Comparison of ENCODE assay signal across 13 cellular contexts in genomic region chr1:41842282-41842681, GRCh38.
DNase-seq lines count a peak whose midpoint lies in the region; ATAC-seq and TF ChIP-seq lines count a peak whose summit lies in the region.
"Had no signal": no experiment of that assay in that cellular context is flagged by ENCODE, and none has a peak within 500 bp of the region (broad histone marks: within the 10 kb centered on the region; RNA-seq: fewer than 3 reads in every experiment).

No MANE protein-coding gene starts in this region.

- no peaks in the 10 kb centered on the region for H3K36me3 Mint-ChIP-seq in GM23338 (ENCODE audit: low read depth)
- no peaks in the 10 kb centered on the region for H3K36me3 Mint-ChIP-seq in neural progenitor cell
- no peaks in the 10 kb centered on the region for H3K36me3 Mint-ChIP-seq in activated T-helper 2 cell treated with anti-CD3 and anti-CD28 coated beads, Interferon-gamma antibody, Interleukin-2, Interleukin-4, amounts not matched to agents 10 μg/mL and 5 μg/mL and 100 μg/mL, durations not matched to agents 14 hours and 24 hours and 36 hours (ENCODE audit: low read depth)

- H3K27ac Mint-ChIP-seq in GM23338, result no peak overlapping the region
- peak overlapping the region; percentile 76 for H3K27ac Mint-ChIP-seq in neural progenitor cell
- H3K27ac Mint-ChIP-seq in activated T-helper 2 cell treated with anti-CD3 and anti-CD28 coated beads, Interferon-gamma antibody, Interleukin-2, Interleukin-4, amounts not matched to agents 10 μg/mL and 5 μg/mL and 100 μg/mL, durations not matched to agents 14 hours and 24 hours and 36 hours, result no peak overlapping the region

- peak overlapping the region; percentile 30; the same call in 1 of the 2 replicates for H3K4me2 ChIP-seq in GM23338
- H3K4me2 ChIP-seq in PC-3 (ENCODE audit: low read length), result no peak overlapping the region
- no peak overlapping the region for H3K4me2 ChIP-seq in neural progenitor cell

- H3K9me3 ChIP-seq in PC-3 (ENCODE audit: low read length), result no peaks in the 10 kb centered on the region
- H3K9me3 ChIP-seq in neural progenitor cell (ENCODE audit: low read depth), result no peaks in the 10 kb centered on the region
- H3K9me3 ChIP-seq: BLaER1 treated with 17β-estradiol and CSF1 and Interleukin-3, amounts not matched to agents 10 nM and 100 nM; Peyer's patch had no signal

- H3K27ac ChIP-seq in GM23338 (ENCODE audit: low read depth) (no peak overlapping the region), PC-3 (ENCODE audit: low read length) (peak overlapping the region; percentile 67; the same call in 1 of the 2 replicates), neural progenitor cell (peak overlapping the region; percentile 2)
- H3K27ac ChIP-seq: BLaER1 treated with 17β-estradiol and CSF1 and Interleukin-3, amounts not matched to agents 10 nM and 100 nM; Peyer's patch had no signal

- no peaks in the 10 kb centered on the region for H4K20me1 ChIP-seq in GM23338 (replicated peaks; ENCODE audit: insufficient read depth)
- H4K20me1 ChIP-seq in PC-3 (ENCODE audit: low read length), result no peaks in the 10 kb centered on the region
- no peaks in the 10 kb centered on the region for H4K20me1 ChIP-seq in neural progenitor cell (ENCODE audit: low read depth)
- H4K20me1 ChIP-seq: BLaER1 treated with 17β-estradiol and CSF1 and Interleukin-3, amounts not matched to agents 10 nM and 100 nM had no signal

- H3K79me2 ChIP-seq in GM23338 (replicated peaks; ENCODE audit: insufficient read depth) (no peaks in the 10 kb centered on the region), PC-3 (ENCODE audit: low read length) (peaks cover 16% of the 10 kb centered on the region), neural progenitor cell (ENCODE audit: low read depth) (no peaks in the 10 kb centered on the region)

- CTCF ChIA-PET in PC-3 (lab: Charles Lee), result no interaction called here

- H3K4me1 ChIP-seq in GM23338 (ENCODE audit: insufficient read depth) (peaks cover 10% of the 10 kb centered on the region; the same call in 1 of the 2 replicates), PC-3 (ENCODE audit: insufficient read depth, low read length) (peaks cover 62% of the 10 kb centered on the region), neural progenitor cell (peaks cover 22% of the 10 kb centered on the region)
- H3K4me1 ChIP-seq: Peyer's patch had no signal

- no peak overlapping the region for H3K4me3 Mint-ChIP-seq in GM23338
- H3K4me3 Mint-ChIP-seq in neural progenitor cell, result peak overlapping the region; percentile 44
- H3K4me3 Mint-ChIP-seq in activated T-helper 2 cell treated with anti-CD3 and anti-CD28 coated beads, Interferon-gamma antibody, Interleukin-2, Interleukin-4, amounts not matched to agents 10 μg/mL and 5 μg/mL and 100 μg/mL, durations not matched to agents 14 hours and 24 hours and 36 hours (ENCODE audit: low read depth), result no peak overlapping the region

- POLR2A ChIA-PET in PC-3 (lab: Charles Lee; ENCODE audit: unreplicated experiment), result no interaction called here

- H3K27me3 ChIP-seq in GM23338 (ENCODE audit: insufficient read depth) (no peaks in the 10 kb centered on the region), PC-3 (ENCODE audit: low read length) (no peaks in the 10 kb centered on the region), neural progenitor cell (no peaks in the 10 kb centered on the region)
- H3K27me3 ChIP-seq: BLaER1 treated with 17β-estradiol and CSF1 and Interleukin-3, amounts not matched to agents 10 nM and 100 nM; Peyer's patch had no signal

- H3K4me3 ChIP-seq in GM23338 (no peak overlapping the region), PC-3 (ENCODE audit: low read length) (no peak overlapping the region), choroid plexus epithelial cell (ENCODE audit: low read depth, low read length) (no peak overlapping the region), neural progenitor cell (no peak overlapping the region)
- H3K4me3 ChIP-seq: BLaER1 treated with 17β-estradiol and CSF1 and Interleukin-3, amounts not matched to agents 10 nM and 100 nM; Peyer's patch had no signal

- H3F3A ChIP-seq in GM23338 (replicated peaks; ENCODE audit: low read depth) (no peaks in the 10 kb centered on the region), PC-3 (ENCODE audit: low read length, unreplicated experiment) (no peaks in the 10 kb centered on the region), neural progenitor cell (ENCODE audit: low read depth) (peaks cover 26% of the 10 kb centered on the region)

- no TSS peak for BruUV-seq in PC-3 (replicated peaks; lab: Mats Ljungman, UMichigan)

- no peak for TF ChIP-seq CTCF in GM23338 (conservative IDR thresholded peaks at IDR 0.05; ENCODE audit: low read depth in 2 of 2)
- no peak for TF ChIP-seq CTCF in PC-3 (conservative IDR thresholded peaks at IDR 0.05; ENCODE audit: low read depth, low read length)
- TF ChIP-seq CTCF in choroid plexus epithelial cell (conservative IDR thresholded peaks at IDR 0.05; ENCODE audit: low read depth, low read length), result peak; percentile 13
- no peak for TF ChIP-seq CTCF in neural progenitor cell (IDR thresholded peaks at IDR 0.05)

- H3K9ac ChIP-seq in PC-3 (ENCODE audit: low read length) (no peak overlapping the region), neural progenitor cell (no peak overlapping the region)
- H3K9ac ChIP-seq: BLaER1 treated with 17β-estradiol and CSF1 and Interleukin-3, amounts not matched to agents 10 nM and 100 nM had no signal

- no peaks in the 10 kb centered on the region for H3K9me2 ChIP-seq in GM23338 (ENCODE audit: insufficient read depth)
- H3K9me2 ChIP-seq in PC-3 (replicated peaks; ENCODE audit: low read length), result no peaks in the 10 kb centered on the region

- no peak for DNase-seq in GM23338 (ENCODE audit: low spot score)
- no peak for DNase-seq in PC-3
- DNase-seq in choroid plexus epithelial cell (ENCODE audit: low read depth), result no peak
- DNase-seq in neural progenitor cell (ENCODE audit: low spot score), result peak; percentile 19
- DNase-seq in Kasumi-1 (lab: John Stamatoyannopoulos, UW), result no peak
- no peak for DNase-seq in activated T-helper 2 cell treated with anti-CD3 and anti-CD28 coated beads, Interferon-gamma antibody, Interleukin-2, Interleukin-4, amounts not matched to agents 10 μg/mL and 5 μg/mL and 100 μg/mL, durations not matched to agents 14 hours and 24 hours and 36 hours (ENCODE audit: low spot score)
- DNase-seq: HCEC 1CT, NCI-H1105, NCI-H2081 treated with DMSO at 0.1 percent for 48 hours, Peyer's patch had no signal

- H2AFZ ChIP-seq in GM23338 (peak overlapping the region; percentile 84), PC-3 (ENCODE audit: low read length) (no peak overlapping the region), neural progenitor cell (replicated peaks) (peak overlapping the region; percentile 6)

- H3K4me1 Mint-ChIP-seq in GM23338, result peaks cover 20% of the 10 kb centered on the region
- peaks cover 36% of the 10 kb centered on the region for H3K4me1 Mint-ChIP-seq in neural progenitor cell
- H3K4me1 Mint-ChIP-seq in activated T-helper 2 cell treated with anti-CD3 and anti-CD28 coated beads, Interferon-gamma antibody, Interleukin-2, Interleukin-4, amounts not matched to agents 10 μg/mL and 5 μg/mL and 100 μg/mL, durations not matched to agents 14 hours and 24 hours and 36 hours (ENCODE audit: low read depth), result peaks cover 6% of the 10 kb centered on the region

- H3K36me3 ChIP-seq in GM23338 (ENCODE audit: insufficient read depth), result no peaks in the 10 kb centered on the region
- no peaks in the 10 kb centered on the region for H3K36me3 ChIP-seq in PC-3 (ENCODE audit: low read depth, low read length)
- H3K36me3 ChIP-seq in neural progenitor cell, result no peaks in the 10 kb centered on the region
- H3K36me3 ChIP-seq: BLaER1 treated with 17β-estradiol and CSF1 and Interleukin-3, amounts not matched to agents 10 nM and 100 nM; Peyer's patch had no signal

- ATAC-seq in GM23338 (peak; percentile 66), PC-3 (no peak), HG02884 (IDR thresholded peaks at IDR 0.05; ENCODE audit: unreplicated experiment) (no peak)
- ATAC-seq: Right ventricle myocardium inferior had no signal

- H3K9me3 Mint-ChIP-seq in GM23338 (no peaks in the 10 kb centered on the region; the same call in 2 of the 3 replicates), neural progenitor cell (no peaks in the 10 kb centered on the region)
- no peaks in the 10 kb centered on the region for H3K9me3 Mint-ChIP-seq in activated T-helper 2 cell treated with anti-CD3 and anti-CD28 coated beads, Interferon-gamma antibody, Interleukin-2, Interleukin-4, amounts not matched to agents 10 μg/mL and 5 μg/mL and 100 μg/mL, durations not matched to agents 14 hours and 24 hours and 36 hours

- H3K27me3 Mint-ChIP-seq in GM23338 (ENCODE audit: insufficient read depth, low read depth, poor library complexity), result peaks cover 1% of the 10 kb centered on the region
- H3K27me3 Mint-ChIP-seq in neural progenitor cell (ENCODE audit: insufficient read depth, low read depth), result peaks cover 3% of the 10 kb centered on the region
- H3K27me3 Mint-ChIP-seq in activated T-helper 2 cell treated with anti-CD3 and anti-CD28 coated beads, Interferon-gamma antibody, Interleukin-2, Interleukin-4, amounts not matched to agents 10 μg/mL and 5 μg/mL and 100 μg/mL, durations not matched to agents 14 hours and 24 hours and 36 hours (ENCODE audit: low read depth), result peaks cover 2% of the 10 kb centered on the region

- intact Hi-C loops in PC-3 (cut with micrococcal nuclease), result loop anchor here (2.0 to 10.0 kb wide), 5 partner anchors 60 to 493 kb away; partner anchors contain the start of gene FOXJ3
- intact Hi-C loops in activated T-helper 2 cell treated with anti-CD3 and anti-CD28 coated beads, Interferon-gamma antibody, Interleukin-2, Interleukin-4, amounts not matched to agents 10 μg/mL and 5 μg/mL and 100 μg/mL, durations not matched to agents 14 hours and 24 hours and 36 hours (cut with micrococcal nuclease), result no loop called here

TF ChIP-seq in GM23338, 12 proteins besides CTCF, POLR2A, EP300 and RAD21:
- no peak for TF ChIP-seq EZH2phosphoT487 (IDR thresholded peaks at IDR 0.05; ENCODE audit: unreplicated experiment)
